ENCODE assay signal across 1 cellular context in genomic region chr18:9321017-9321452, GRCh38.
TF ChIP-seq lines count a peak whose summit lies in the region.

No MANE protein-coding gene starts in this region.

TF ChIP-seq in K562, 482 proteins besides CTCF, POLR2A, EP300 and RAD21 (continued from another document and continues in another):
- TF ChIP-seq REST (CRISPR knock-in tag; IDR thresholded peaks at IDR 0.05; ENCODE audit: low read depth) (no peak), TFAP4 (CRISPR knock-in tag; IDR thresholded peaks at IDR 0.05; ENCODE audit: borderline replicate concordance) (no peak), TFAM (CRISPR knock-in tag; conservative IDR thresholded peaks at IDR 0.05) (no peak), SPI1 (IDR thresholded peaks at IDR 0.05; ENCODE audit: borderline replicate concordance, low read depth, low read length) (no peak), RUNX1 (IDR thresholded peaks at IDR 0.05; ENCODE audit: low read depth) (no peak), ZBED1 (IDR thresholded peaks at IDR 0.05) (no peak), SETDB1 (IDR thresholded peaks at IDR 0.05; ENCODE audit: low read length) (no peak), PRPF4 (IDR thresholded peaks at IDR 0.05; ENCODE audit: insufficient read depth, low read depth, low read length, poor library complexity, severe bottlenecking) (no peak), LARP7 (IDR thresholded peaks at IDR 0.05) (no peak), CUX1 (CRISPR knock-in tag; IDR thresholded peaks at IDR 0.05) (no peak), CGGBP1 (CRISPR knock-in tag; IDR thresholded peaks at IDR 0.05) (no peak), MCM7 (IDR thresholded peaks at IDR 0.05) (no peak), HNRNPL (IDR thresholded peaks at IDR 0.05; ENCODE audit: low read depth, low read length) (no peak), CEBPB (tag; IDR thresholded peaks at IDR 0.05) (peak; percentile 54), HDAC3 (IDR thresholded peaks at IDR 0.05; ENCODE audit: borderline replicate concordance, partially characterized antibody) (no peak), ZBTB26 (CRISPR knock-in tag; IDR thresholded peaks at IDR 0.05) (no peak), NRF1 (conservative IDR thresholded peaks at IDR 0.05 in 1 of 2, IDR thresholded peaks at IDR 0.05 in 1 of 2) (no peak), E2F3 (CRISPR knock-in tag; IDR thresholded peaks at IDR 0.05) (no peak), ARHGAP35 (IDR thresholded peaks at IDR 0.05; ENCODE audit: partially characterized antibody) (no peak), CEBPZ (IDR thresholded peaks at IDR 0.05; ENCODE audit: borderline replicate concordance, low read depth, low read length) (no peak), COPS2 (conservative IDR thresholded peaks at IDR 0.05) (no peak), OTX1 (CRISPR knock-in tag; IDR thresholded peaks at IDR 0.05) (no peak), ARID2 (IDR thresholded peaks at IDR 0.05) (no peak), ZNF79 (CRISPR knock-in tag; IDR thresholded peaks at IDR 0.05; ENCODE audit: low read depth) (no peak), ZNF311 (CRISPR knock-in tag; IDR thresholded peaks at IDR 0.05) (peak; percentile 64; the same call in 1 of the 2 replicates), ZNF407 (IDR thresholded peaks at IDR 0.05; ENCODE audit: low read depth) (no peak), ZNF766 (CRISPR knock-in tag; conservative IDR thresholded peaks at IDR 0.05) (peak; percentile 57; the same call in 1 of the 2 replicates), SIN3B (IDR thresholded peaks at IDR 0.05; ENCODE audit: low read depth) (no peak), BCOR (IDR thresholded peaks at IDR 0.05) (no peak), ZBTB49 (CRISPR knock-in tag; IDR thresholded peaks at IDR 0.05; ENCODE audit: borderline replicate concordance) (no peak; the same call in 1 of the 2 replicates), ILK (tag; IDR thresholded peaks at IDR 0.05; ENCODE audit: borderline replicate concordance, low read depth) (no peak)
